ENCODE assay signal across 15 cellular contexts in genomic region chr5:67366961-67367360, GRCh38.
DNase-seq lines count a peak whose midpoint lies in the region; ATAC-seq and TF ChIP-seq lines count a peak whose summit lies in the region.
"Had no signal": no experiment of that assay in that cellular context is flagged by ENCODE, and none has a peak within 500 bp of the region (broad histone marks: within the 10 kb centered on the region; RNA-seq: fewer than 3 reads in every experiment).

No MANE protein-coding gene starts in this region.

- no peaks in the 10 kb centered on the region for H3K36me3 ChIP-seq in CD8-positive, alpha-beta T cell (ENCODE audit: insufficient read depth, low read length)

- no peaks in the 10 kb centered on the region for H3K9me3 Mint-ChIP-seq in CD8-positive, alpha-beta T cell
- H3K9me3 Mint-ChIP-seq: GM23338, H9 had no signal

- intact Hi-C loops in CD8-positive, alpha-beta T cell (cut with DNase I, micrococcal nuclease) = no loop called here

- peak; percentile 21 for DNase-seq in NCI-H446 treated with DMSO at 0.1 percent for 48 hours (lab: John Stamatoyannopoulos, UW)
- peak; percentile 82 for DNase-seq in cerebellar cortex (ENCODE audit: low spot score)
- DNase-seq in left lobe of liver (ENCODE audit: low spot score) = no peak
- DNase-seq in CD8-positive, alpha-beta T cell = no peak
- DNase-seq in GM13977 (ENCODE audit: low spot score) = no peak
- no peak for DNase-seq in NCI-H345 (lab: John Stamatoyannopoulos, UW)
- DNase-seq: Caco-2; CD4-positive, alpha-beta memory T cell; DMS153; DND-41; GDM1; H9 had no signal

- H3K4me1 ChIP-seq in CD8-positive, alpha-beta T cell (ENCODE audit: insufficient read depth, low read length) = no peaks in the 10 kb centered on the region
- H3K4me1 ChIP-seq: Caco-2 had no signal

- H3K4me1 Mint-ChIP-seq in CD8-positive, alpha-beta T cell (ENCODE audit: low read depth) = no peaks in the 10 kb centered on the region
- H3K4me1 Mint-ChIP-seq: CD4-positive, alpha-beta memory T cell had no signal

- POLR2A ChIA-PET in CD8-positive, alpha-beta T cell (lab: Charles Lee) = no interaction called here

- H3K27me3 ChIP-seq in CD8-positive, alpha-beta T cell (ENCODE audit: insufficient read depth, low read length) = no peaks in the 10 kb centered on the region

- no peaks in the 10 kb centered on the region for H3K9me3 ChIP-seq in CD8-positive, alpha-beta T cell (ENCODE audit: low read length)
- H3K9me3 ChIP-seq: Caco-2 had no signal

- H3K27ac ChIP-seq in CD8-positive, alpha-beta T cell (ENCODE audit: low read depth, low read length) = no peak overlapping the region

- ATAC-seq in left lobe of liver = peak; percentile 42
- no peak for ATAC-seq in CD8-positive, alpha-beta T cell
- ATAC-seq: GM12878, GM23338, HCT116 had no signal

- no peak overlapping the region for H3K4me3 ChIP-seq in CD8-positive, alpha-beta T cell (ENCODE audit: low read depth, low read length)
- H3K4me3 ChIP-seq: GM12878, GM23338 had no signal

- peaks cover 3% of the 10 kb centered on the region for H3K27me3 Mint-ChIP-seq in CD8-positive, alpha-beta T cell (ENCODE audit: low read depth)

- no peak overlapping the region for H3K4me3 Mint-ChIP-seq in CD8-positive, alpha-beta T cell
- H3K4me3 Mint-ChIP-seq: CD4-positive, alpha-beta memory T cell; GM23338; H9 had no signal

- TF ChIP-seq CTCF in CD8-positive, alpha-beta T cell (IDR thresholded peaks at IDR 0.05) = no peak
- TF ChIP-seq CTCF in GM13977 (IDR thresholded peaks at IDR 0.05; ENCODE audit: extremely low read depth, insufficient read depth, missing control alignments) = no peak

- in situ Hi-C loops in GM13977 (cut with MboI; ENCODE audit: low pct_unique_long_range_greater_than_20kb, low sequenced_read_pairs, unreplicated experiment) = no loop called here

- CTCF ChIA-PET in CD8-positive, alpha-beta T cell (lab: Charles Lee) = no interaction called here

- H3K27ac Mint-ChIP-seq in CD8-positive, alpha-beta T cell = no peak overlapping the region
- H3K27ac Mint-ChIP-seq: CD4-positive, alpha-beta memory T cell; GM23338; H9 had no signal

- no peaks in the 10 kb centered on the region for H3K36me3 Mint-ChIP-seq in CD8-positive, alpha-beta T cell
- H3K36me3 Mint-ChIP-seq: CD4-positive, alpha-beta memory T cell had no signal

Comparison
In these comparisons a context has a peak if more than half of its experiments do, and no peak if none do; other contexts are left out.
1. DNase-seq: peak in NCI-H446 treated with DMSO at 0.1 percent for 48 hours (single experiment) and cerebellar cortex (single experiment); none in left lobe of liver (single experiment), CD8-positive, alpha-beta T cell (0 of 7), GM13977 (single experiment) and NCI-H345 (single experiment).